2 cellular contexts compared by ENCODE assay signal in genomic region chr2:10338242-10339188, GRCh38.
A peak's percentile ranks its signal among the peaks of the same experiment; 100 is the strongest.
TF ChIP-seq lines count a peak whose summit lies in the region.

No MANE protein-coding gene starts in this region.

TF ChIP-seq in SK-N-SH, 30 proteins besides CTCF, POLR2A, EP300 and RAD21:
- TF ChIP-seq TCF12 (IDR thresholded peaks at IDR 0.05), result 0 out of 2 replicates have a peak, but pooled peaks have one; percentile 13
- peak; percentile 78 for TF ChIP-seq GATA2 (CRISPR knock-in tag; IDR thresholded peaks at IDR 0.05)
- TF ChIP-seq ZBTB33 (IDR thresholded peaks at IDR 0.05; ENCODE audit: borderline replicate concordance, low read depth), result no peak
- TF ChIP-seq FOXJ3 (CRISPR knock-in tag; IDR thresholded peaks at IDR 0.05), result peak; percentile 75; the same call in 1 of the 2 replicates
- peak; percentile 93 for TF ChIP-seq RCOR1 (IDR thresholded peaks at IDR 0.05; ENCODE audit: low read length)
- TF ChIP-seq CHD2 (IDR thresholded peaks at IDR 0.05; ENCODE audit: low read length, partially characterized antibody), result peak; percentile 84
- peak; percentile 77 for TF ChIP-seq MXI1 (IDR thresholded peaks at IDR 0.05; ENCODE audit: low read depth, low read length)
- TF ChIP-seq RXRA (IDR thresholded peaks at IDR 0.05; ENCODE audit: borderline replicate concordance, low read depth), result no peak
- TF ChIP-seq JUND (IDR thresholded peaks at IDR 0.05), result no peak

TF ChIP-seq in endothelial cell of umbilical vein, 7 proteins besides CTCF, POLR2A, EP300 and RAD21:
- TF ChIP-seq MAX (IDR thresholded peaks at IDR 0.05; ENCODE audit: insufficient read depth, insufficient read length) (no peak), POLR2AphosphoS5 (IDR thresholded peaks at IDR 0.05; ENCODE audit: insufficient read depth, low read depth, low read length) (no peak), MYC (IDR thresholded peaks at IDR 0.05; ENCODE audit: low read depth, low read length) (no peak), EZH2 (IDR thresholded peaks at IDR 0.05; ENCODE audit: borderline replicate concordance, low read depth, low read length, severe bottlenecking) (no peak), FOS (IDR thresholded peaks at IDR 0.05; ENCODE audit: borderline replicate concordance, insufficient read depth, low read length) (no peak), JUN (IDR thresholded peaks at IDR 0.05; ENCODE audit: borderline replicate concordance, insufficient read depth, insufficient read length, low read depth) (no peak), GATA2 (IDR thresholded peaks at IDR 0.05; ENCODE audit: insufficient read depth, insufficient read length, low read depth, low read length) (no peak)
